In genomic region chr21:41706678-41707077, GRCh38 we compare ENCODE assay signal across 1 cellular context.
TF ChIP-seq lines count a peak whose summit lies in the region.

No MANE protein-coding gene starts in this region.

TF ChIP-seq in HEK293, 187 proteins besides CTCF, POLR2A, EP300 and RAD21 (continued from another document and continues in another):
- TF ChIP-seq, protein P1, sequence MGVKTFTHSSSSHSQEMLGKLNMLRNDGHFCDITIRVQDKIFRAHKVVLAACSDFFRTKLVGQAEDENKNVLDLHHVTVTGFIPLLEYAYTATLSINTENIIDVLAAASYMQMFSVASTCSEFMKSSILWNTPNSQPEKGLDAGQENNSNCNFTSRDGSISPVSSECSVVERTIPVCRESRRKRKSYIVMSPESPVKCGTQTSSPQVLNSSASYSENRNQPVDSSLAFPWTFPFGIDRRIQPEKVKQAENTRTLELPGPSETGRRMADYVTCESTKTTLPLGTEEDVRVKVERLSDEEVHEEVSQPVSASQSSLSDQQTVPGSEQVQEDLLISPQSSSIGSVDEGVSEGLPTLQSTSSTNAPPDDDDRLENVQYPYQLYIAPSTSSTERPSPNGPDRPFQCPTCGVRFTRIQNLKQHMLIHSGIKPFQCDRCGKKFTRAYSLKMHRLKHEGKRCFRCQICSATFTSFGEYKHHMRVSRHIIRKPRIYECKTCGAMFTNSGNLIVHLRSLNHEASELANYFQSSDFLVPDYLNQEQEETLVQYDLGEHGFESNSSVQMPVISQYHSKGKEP (tag by site-specific recombination; IDR thresholded peaks at IDR 0.05), result no peak
- 0 out of 2 replicates have a peak, but pooled peaks have one; percentile 10 for TF ChIP-seq ZNF184 (tag by site-specific recombination; IDR thresholded peaks at IDR 0.05)
- TF ChIP-seq ZNF747 (tag by site-specific recombination; IDR thresholded peaks at IDR 0.05), result no peak
- peak; percentile 59; the same call in 1 of the 2 replicates for TF ChIP-seq ZNF692 (tag by site-specific recombination; IDR thresholded peaks at IDR 0.05)
- TF ChIP-seq ZNF18 (tag by site-specific recombination; IDR thresholded peaks at IDR 0.05), result peak; percentile 37; the same call in 1 of the 2 replicates
- peak; percentile 83; the same call in 1 of the 2 replicates for TF ChIP-seq ZNF155 (tag by site-specific recombination; IDR thresholded peaks at IDR 0.05)
- 0 out of 2 replicates have a peak, but pooled peaks have one; percentile 24 for TF ChIP-seq ZNF571 (tag by site-specific recombination; IDR thresholded peaks at IDR 0.05)
- TF ChIP-seq, protein P2, sequence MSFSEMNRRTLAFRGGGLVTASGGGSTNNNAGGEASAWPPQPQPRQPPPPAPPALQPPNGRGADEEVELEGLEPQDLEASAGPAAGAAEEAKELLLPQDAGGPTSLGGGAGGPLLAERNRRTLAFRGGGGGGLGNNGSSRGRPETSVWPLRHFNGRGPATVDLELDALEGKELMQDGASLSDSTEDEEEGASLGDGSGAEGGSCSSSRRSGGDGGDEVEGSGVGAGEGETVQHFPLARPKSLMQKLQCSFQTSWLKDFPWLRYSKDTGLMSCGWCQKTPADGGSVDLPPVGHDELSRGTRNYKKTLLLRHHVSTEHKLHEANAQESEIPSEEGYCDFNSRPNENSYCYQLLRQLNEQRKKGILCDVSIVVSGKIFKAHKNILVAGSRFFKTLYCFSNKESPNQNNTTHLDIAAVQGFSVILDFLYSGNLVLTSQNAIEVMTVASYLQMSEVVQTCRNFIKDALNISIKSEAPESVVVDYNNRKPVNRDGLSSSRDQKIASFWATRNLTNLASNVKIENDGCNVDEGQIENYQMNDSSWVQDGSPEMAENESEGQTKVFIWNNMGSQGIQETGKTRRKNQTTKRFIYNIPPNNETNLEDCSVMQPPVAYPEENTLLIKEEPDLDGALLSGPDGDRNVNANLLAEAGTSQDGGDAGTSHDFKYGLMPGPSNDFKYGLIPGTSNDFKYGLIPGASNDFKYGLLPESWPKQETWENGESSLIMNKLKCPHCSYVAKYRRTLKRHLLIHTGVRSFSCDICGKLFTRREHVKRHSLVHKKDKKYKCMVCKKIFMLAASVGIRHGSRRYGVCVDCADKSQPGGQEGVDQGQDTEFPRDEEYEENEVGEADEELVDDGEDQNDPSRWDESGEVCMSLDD (tag by site-specific recombination; IDR thresholded peaks at IDR 0.05), result peak; percentile 27; the same call in 1 of the 2 replicates
- TF ChIP-seq PRDM1 (tag by site-specific recombination; IDR thresholded peaks at IDR 0.05), result peak; percentile 89
- peak; percentile 62 for TF ChIP-seq ZNF394 (tag by site-specific recombination; IDR thresholded peaks at IDR 0.05; ENCODE audit: borderline replicate concordance)
- 0 out of 2 replicates have a peak, but pooled peaks have one; percentile 17 for TF ChIP-seq PRDM10 (tag by site-specific recombination; IDR thresholded peaks at IDR 0.05)
- TF ChIP-seq ZNF335 (tag by site-specific recombination; conservative IDR thresholded peaks at IDR 0.05), result no peak
- TF ChIP-seq SP3 (tag by site-specific recombination; IDR thresholded peaks at IDR 0.05), result peak; percentile 30; the same call in 1 of the 2 replicates
- 0 out of 2 replicates have a peak, but pooled peaks have one; percentile 45 for TF ChIP-seq ZNF664 (tag by site-specific recombination; IDR thresholded peaks at IDR 0.05)
- TF ChIP-seq ZSCAN23 (tag by site-specific recombination; IDR thresholded peaks at IDR 0.05), result 0 out of 2 replicates have a peak, but pooled peaks have one; percentile 41
- TF ChIP-seq WT1 (tag by site-specific recombination; IDR thresholded peaks at IDR 0.05), result peak; percentile 92
- peak; percentile 100 for TF ChIP-seq EGR2 (tag by site-specific recombination; IDR thresholded peaks at IDR 0.05; ENCODE audit: low read depth)
- TF ChIP-seq ZNF324 (tag by site-specific recombination; IDR thresholded peaks at IDR 0.05), result 0 out of 2 replicates have a peak, but pooled peaks have one; percentile 64
- TF ChIP-seq RBAK (tag by site-specific recombination; IDR thresholded peaks at IDR 0.05), result peak; percentile 90
- peak; percentile 59 for TF ChIP-seq KLF1 (tag by site-specific recombination; IDR thresholded peaks at IDR 0.05)
- peak; percentile 68 for TF ChIP-seq KLF8 (tag by site-specific recombination; IDR thresholded peaks at IDR 0.05)
- TF ChIP-seq TRIM28 (IDR thresholded peaks at IDR 0.05; ENCODE audit: borderline replicate concordance, low read length), result peak; percentile 79
- TF ChIP-seq GLI4 (tag by site-specific recombination; IDR thresholded peaks at IDR 0.05), result peak; percentile 69; the same call in 1 of the 2 replicates
- TF ChIP-seq, protein P3, sequence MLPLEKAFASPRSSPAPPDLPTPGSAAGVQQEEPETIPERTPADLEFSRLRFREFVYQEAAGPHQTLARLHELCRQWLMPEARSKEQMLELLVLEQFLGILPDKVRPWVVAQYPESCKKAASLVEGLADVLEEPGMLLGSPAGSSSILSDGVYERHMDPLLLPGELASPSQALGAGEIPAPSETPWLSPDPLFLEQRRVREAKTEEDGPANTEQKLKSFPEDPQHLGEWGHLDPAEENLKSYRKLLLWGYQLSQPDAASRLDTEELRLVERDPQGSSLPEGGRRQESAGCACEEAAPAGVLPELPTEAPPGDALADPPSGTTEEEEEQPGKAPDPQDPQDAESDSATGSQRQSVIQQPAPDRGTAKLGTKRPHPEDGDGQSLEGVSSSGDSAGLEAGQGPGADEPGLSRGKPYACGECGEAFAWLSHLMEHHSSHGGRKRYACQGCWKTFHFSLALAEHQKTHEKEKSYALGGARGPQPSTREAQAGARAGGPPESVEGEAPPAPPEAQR (tag by site-specific recombination; IDR thresholded peaks at IDR 0.05), result no peak
- TF ChIP-seq TCF7L2 (IDR thresholded peaks at IDR 0.05; ENCODE audit: borderline replicate concordance, low read depth, low read length), result peak; percentile 37; the same call in 1 of the 2 replicates
- 0 out of 2 replicates have a peak, but pooled peaks have one; percentile 63 for TF ChIP-seq ZNF311 (tag by site-specific recombination; IDR thresholded peaks at IDR 0.05; ENCODE audit: borderline replicate concordance)
- TF ChIP-seq OSR2 (tag by site-specific recombination; IDR thresholded peaks at IDR 0.05), result peak; percentile 66; the same call in 1 of the 2 replicates
- TF ChIP-seq, protein P4, sequence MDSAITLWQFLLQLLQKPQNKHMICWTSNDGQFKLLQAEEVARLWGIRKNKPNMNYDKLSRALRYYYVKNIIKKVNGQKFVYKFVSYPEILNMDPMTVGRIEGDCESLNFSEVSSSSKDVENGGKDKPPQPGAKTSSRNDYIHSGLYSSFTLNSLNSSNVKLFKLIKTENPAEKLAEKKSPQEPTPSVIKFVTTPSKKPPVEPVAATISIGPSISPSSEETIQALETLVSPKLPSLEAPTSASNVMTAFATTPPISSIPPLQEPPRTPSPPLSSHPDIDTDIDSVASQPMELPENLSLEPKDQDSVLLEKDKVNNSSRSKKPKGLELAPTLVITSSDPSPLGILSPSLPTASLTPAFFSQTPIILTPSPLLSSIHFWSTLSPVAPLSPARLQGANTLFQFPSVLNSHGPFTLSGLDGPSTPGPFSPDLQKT (IDR thresholded peaks at IDR 0.05; ENCODE audit: borderline replicate concordance, low read depth, low read length), result no peak
- TF ChIP-seq, protein P5, sequence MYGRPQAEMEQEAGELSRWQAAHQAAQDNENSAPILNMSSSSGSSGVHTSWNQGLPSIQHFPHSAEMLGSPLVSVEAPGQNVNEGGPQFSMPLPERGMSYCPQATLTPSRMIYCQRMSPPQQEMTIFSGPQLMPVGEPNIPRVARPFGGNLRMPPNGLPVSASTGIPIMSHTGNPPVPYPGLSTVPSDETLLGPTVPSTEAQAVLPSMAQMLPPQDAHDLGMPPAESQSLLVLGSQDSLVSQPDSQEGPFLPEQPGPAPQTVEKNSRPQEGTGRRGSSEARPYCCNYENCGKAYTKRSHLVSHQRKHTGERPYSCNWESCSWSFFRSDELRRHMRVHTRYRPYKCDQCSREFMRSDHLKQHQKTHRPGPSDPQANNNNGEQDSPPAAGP (tag by site-specific recombination; IDR thresholded peaks at IDR 0.05), result peak; percentile 85
- peak; percentile 100 for TF ChIP-seq ZFHX2 (tag by site-specific recombination; conservative IDR thresholded peaks at IDR 0.05)
- 0 out of 2 replicates have a peak, but pooled peaks have one; percentile 40 for TF ChIP-seq INSM2 (tag by site-specific recombination; IDR thresholded peaks at IDR 0.05)
- TF ChIP-seq ZSCAN5A (tag by site-specific recombination; IDR thresholded peaks at IDR 0.05), result 0 out of 2 replicates have a peak, but pooled peaks have one; percentile 43
